In the genomic region with DNA sequence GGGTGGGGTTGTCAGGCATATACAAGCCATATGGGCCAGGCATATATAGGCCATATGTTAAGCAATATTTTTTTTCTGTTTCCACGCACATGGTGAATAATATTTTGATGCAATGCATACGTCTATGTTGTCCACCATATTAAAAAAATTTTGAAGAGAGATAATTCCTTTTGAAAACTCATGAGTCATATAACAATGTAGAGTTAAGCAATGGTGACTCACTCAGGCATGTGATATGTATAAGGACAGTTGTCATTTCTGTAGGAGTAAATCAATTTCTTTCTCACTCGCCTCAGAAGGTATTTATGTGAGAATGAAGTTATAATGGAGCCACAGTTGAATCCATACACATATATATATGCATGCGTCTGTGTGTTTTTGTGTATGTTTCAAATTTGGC, we compare ENCODE assay signal across 17 cellular contexts.
A peak's percentile ranks its signal among the peaks of the same experiment; 100 is the strongest.
DNase-seq lines count a peak whose midpoint lies in the region; ATAC-seq, FAIRE-seq and TF ChIP-seq lines count a peak whose summit lies in the region.
"Had no signal": no experiment of that assay in that cellular context is flagged by ENCODE, and none has a peak within 500 bp of the region (broad histone marks: within the 10 kb centered on the region; RNA-seq: fewer than 3 reads in every experiment).

No MANE protein-coding gene starts in this region.

- no peak for FAIRE-seq in astrocyte (lab: Jason Lieb, UNC)

- peak; percentile 54 for DNase-seq in IMR-90
- peak; percentile 47 for DNase-seq in astrocyte (ENCODE audit: low read depth)
- DNase-seq in fibroblast of the conjunctiva (ENCODE audit: low read depth): peak; percentile 5
- DNase-seq in stimulated activated naive B cell treated with anti-CD40 and anti-IgM and Interleukin-4, amounts not matched to agents 10 μg/mL and 1 μg/mL and 100 μg/mL, for 72 hours: no peak
- no peak for DNase-seq in NCI-H1105 (lab: John Stamatoyannopoulos, UW)
- DNase-seq in NCI-H524 treated with DMSO at 0.1 percent for 48 hours (lab: John Stamatoyannopoulos, UW): no peak
- DNase-seq in activated CD4-positive, alpha-beta T cell treated with anti-CD3 and anti-CD28 coated beads, Interleukin-2, amount 50 U/mL, for 48 hours: no peak
- DNase-seq: activated T-cell treated with anti-CD3 and anti-CD28 coated beads, Interleukin-2, amount 50 U/mL, for 24 hours; GF-D8; left ventricle myocardium inferior; stimulated activated naive CD8-positive, alpha-beta T cell treated with anti-CD3 and anti-CD28 coated beads, Interleukin-15, Interleukin-2, amounts not matched to agents 100 U/mL and 50 U/mL, for 24 hours had no signal

- H3K4me3 ChIP-seq in ACC112 (ENCODE audit: low read depth, low read length) (peak overlapping the region; percentile 45; the same call in 1 of the 2 replicates), IMR-90 (ENCODE audit: insufficient read depth, low read depth, low read length) (no peak overlapping the region), astrocyte (ENCODE audit: insufficient read depth, low read depth, low read length) (no peak overlapping the region)
- H3K4me3 ChIP-seq: HAP-1, left ventricle myocardium inferior, SK-N-MC, smooth muscle cell had no signal

- CTCF ChIA-PET in IMR-90 (lab: Yijun Ruan, JAX): interaction anchor here (0.6 kb wide), 1 partner anchor 475 kb away, joined by 3 read pairs; no protein-coding TSS in a partner anchor

- H3K9ac ChIP-seq in IMR-90 (ENCODE audit: low read depth, low read length) (no peak overlapping the region), astrocyte (ENCODE audit: low read length) (no peak overlapping the region)
- H3K9ac ChIP-seq: parathyroid adenoma had no signal

- no peak overlapping the region for H3K56ac ChIP-seq in IMR-90 (ENCODE audit: extremely low read depth, insufficient read depth, low read length)

- TF ChIP-seq CTCF in IMR-90 (conservative IDR thresholded peaks at IDR 0.05; ENCODE audit: low read depth, low read length) (no peak), astrocyte (IDR thresholded peaks at IDR 0.05; ENCODE audit: insufficient read depth, low read depth, low read length) (no peak)

- H4K20me1 ChIP-seq in IMR-90 (ENCODE audit: insufficient read depth, low read length) (no peaks in the 10 kb centered on the region), astrocyte (ENCODE audit: insufficient read depth, low read length) (no peaks in the 10 kb centered on the region)

- no peak overlapping the region for H3K4ac ChIP-seq in IMR-90 (ENCODE audit: low read depth, low read length)

- BruUV-seq in IMR-90 (replicated peaks; lab: Mats Ljungman, UMichigan): no TSS peak

- no peaks in the 10 kb centered on the region for H3K9me3 Mint-ChIP-seq in astrocyte (ENCODE audit: unreplicated experiment)
- no peaks in the 10 kb centered on the region for H3K9me3 Mint-ChIP-seq in stimulated activated naive B cell treated with anti-CD40 and anti-IgM and Interleukin-4, amounts not matched to agents 10 μg/mL and 1 μg/mL and 100 μg/mL, for 72 hours

- H4K5ac ChIP-seq in IMR-90 (ENCODE audit: low read depth, low read length): no peak overlapping the region

- H3K27me3 ChIP-seq in ACC112 (ENCODE audit: insufficient read depth, low read length) (no peaks in the 10 kb centered on the region), IMR-90 (ENCODE audit: control insufficient read depth, insufficient read depth, low read length) (no peaks in the 10 kb centered on the region), astrocyte (ENCODE audit: insufficient read depth, low read length) (no peaks in the 10 kb centered on the region)

- H2BK20ac ChIP-seq in IMR-90 (ENCODE audit: low read depth, low read length): no peak overlapping the region

- no peaks in the 10 kb centered on the region for H3K79me1 ChIP-seq in IMR-90 (ENCODE audit: low read depth in 1 of 2, low read length in 2 of 2)

- no peaks in the 10 kb centered on the region for H3K27me3 Mint-ChIP-seq in astrocyte (ENCODE audit: low read depth, unreplicated experiment)
- no peaks in the 10 kb centered on the region for H3K27me3 Mint-ChIP-seq in stimulated activated naive B cell treated with anti-CD40 and anti-IgM and Interleukin-4, amounts not matched to agents 10 μg/mL and 1 μg/mL and 100 μg/mL, for 72 hours
- H3K27me3 Mint-ChIP-seq: activated naive CD8-positive, alpha-beta T cell; activated T-cell treated with anti-CD3 and anti-CD28 coated beads, Interleukin-2, amount 50 U/mL, for 24 hours had no signal

- H4K91ac ChIP-seq in IMR-90 (ENCODE audit: insufficient read depth, low read depth, low read length): no peak overlapping the region

- H3K9me3 ChIP-seq in IMR-90 (ENCODE audit: control insufficient read depth, insufficient read depth, low read length) (no peaks in the 10 kb centered on the region), astrocyte (ENCODE audit: insufficient read depth, low read depth, low read length) (no peaks in the 10 kb centered on the region)
- H3K9me3 ChIP-seq: HAP-1, left ventricle myocardium inferior had no signal

- POLR2A ChIA-PET in IMR-90 (lab: Charles Lee; ENCODE audit: unreplicated experiment): no interaction called here

- no peak overlapping the region for H3K4me2 ChIP-seq in IMR-90 (ENCODE audit: low read depth, low read length)
- H3K4me2 ChIP-seq in astrocyte (ENCODE audit: low read length): no peak overlapping the region
- H3K4me2 ChIP-seq: smooth muscle cell had no signal

- H3K9me1 ChIP-seq in IMR-90 (ENCODE audit: insufficient read depth, low read length): no peaks in the 10 kb centered on the region

- H3K4me1 ChIP-seq in ACC112 (ENCODE audit: control insufficient read depth, insufficient read depth, low read length, unreplicated experiment): peaks cover 12% of the 10 kb centered on the region
- H3K4me1 ChIP-seq in IMR-90 (ENCODE audit: control insufficient read depth, insufficient read depth, low read length): no peaks in the 10 kb centered on the region
- H3K4me1 ChIP-seq in astrocyte (ENCODE audit: insufficient read depth, low read length): no peaks in the 10 kb centered on the region
- H3K4me1 ChIP-seq: left ventricle myocardium inferior, parathyroid adenoma had no signal

- no peak overlapping the region for H2AK9ac ChIP-seq in IMR-90 (replicated peaks; ENCODE audit: low read depth, low read length, poor library complexity)

- no peak for TF ChIP-seq POLR2A in IMR-90 (IDR thresholded peaks at IDR 0.05; ENCODE audit: low read depth, low read length)

- no peak overlapping the region for H2BK120ac ChIP-seq in IMR-90 (ENCODE audit: low read depth, low read length)

- intact Hi-C loops in IMR-90 (cut with micrococcal nuclease): no loop called here

- H4K8ac ChIP-seq in IMR-90 (ENCODE audit: low read depth in 2 of 2, low read length in 2 of 2): no peak overlapping the region

- no peak for ATAC-seq in IMR-90 (ENCODE audit: low read depth)
- ATAC-seq in stimulated activated naive B cell treated with anti-CD40 and anti-IgM and Interleukin-4, amounts not matched to agents 10 μg/mL and 1 μg/mL and 100 μg/mL, for 72 hours (replicated peaks): no peak
- ATAC-seq: stimulated activated naive CD8-positive, alpha-beta T cell treated with anti-CD3 and anti-CD28 coated beads, Interleukin-15, Interleukin-2, amounts not matched to agents 100 U/mL and 50 U/mL, for 24 hours had no signal

- H3K4me3 Mint-ChIP-seq in astrocyte (ENCODE audit: unreplicated experiment): no peak overlapping the region
- no peak overlapping the region for H3K4me3 Mint-ChIP-seq in stimulated activated naive B cell treated with anti-CD40 and anti-IgM and Interleukin-4, amounts not matched to agents 10 μg/mL and 1 μg/mL and 100 μg/mL, for 72 hours
- H3K4me3 Mint-ChIP-seq: activated naive CD8-positive, alpha-beta T cell; activated T-cell treated with anti-CD3 and anti-CD28 coated beads, Interleukin-2, amount 50 U/mL, for 24 hours had no signal

- H3K36me3 ChIP-seq in ACC112 (ENCODE audit: insufficient read depth, low read length): no peaks in the 10 kb centered on the region
- no peaks in the 10 kb centered on the region for H3K36me3 ChIP-seq in IMR-90 (ENCODE audit: control insufficient read depth, insufficient read depth, low read length)
- H3K36me3 ChIP-seq in astrocyte (ENCODE audit: insufficient read depth, low read length): no peaks in the 10 kb centered on the region
- H3K36me3 ChIP-seq: HAP-1, left ventricle myocardium inferior had no signal

- H3K79me2 ChIP-seq in ACC112 (ENCODE audit: control insufficient read depth, insufficient read depth, low read length, unreplicated experiment): no peaks in the 10 kb centered on the region
- no peaks in the 10 kb centered on the region for H3K79me2 ChIP-seq in astrocyte (ENCODE audit: insufficient read depth, low read length)
- H3K79me2 ChIP-seq: parathyroid adenoma had no signal

- H2AFZ ChIP-seq in ACC112 (ENCODE audit: low read length, unreplicated experiment) (peak overlapping the region; percentile 79), IMR-90 (replicated peaks; ENCODE audit: low read length, poor library complexity) (no peak overlapping the region), astrocyte (ENCODE audit: low read depth, low read length) (no peak overlapping the region)
- H2AFZ ChIP-seq: parathyroid adenoma had no signal

- no peak overlapping the region for H3K18ac ChIP-seq in IMR-90 (ENCODE audit: low read depth, low read length)

- TF ChIP-seq RAD21 in IMR-90 (IDR thresholded peaks at IDR 0.05; ENCODE audit: low read length): no peak

- H2BK5ac ChIP-seq in IMR-90 (ENCODE audit: low read depth, low read length, poor library complexity, severe bottlenecking): no peak overlapping the region

- no peaks in the 10 kb centered on the region for H3K36me3 Mint-ChIP-seq in astrocyte (ENCODE audit: low read depth, unreplicated experiment)
- no peaks in the 10 kb centered on the region for H3K36me3 Mint-ChIP-seq in stimulated activated naive B cell treated with anti-CD40 and anti-IgM and Interleukin-4, amounts not matched to agents 10 μg/mL and 1 μg/mL and 100 μg/mL, for 72 hours
- H3K36me3 Mint-ChIP-seq: activated naive CD8-positive, alpha-beta T cell had no signal

- no CpG with 5 or more reads among the region's 4 CpGs for WGBS in IMR-90 (ENCODE audit: extremely low coverage in 2 of 2, insufficient read length in 1 of 2), 2 experiments

- dilution Hi-C loops in IMR-90 (cut with HindIII; ENCODE audit: low sequenced_read_pairs, unreplicated experiment): no loop called here

- no peak overlapping the region for H2AK5ac ChIP-seq in IMR-90 (ENCODE audit: low read depth, low read length)

- no peak overlapping the region for H3K23ac ChIP-seq in IMR-90 (ENCODE audit: low read depth, low read length)

- in situ Hi-C loops in IMR-90 (cut with MboI; ENCODE audit: low sequenced_read_pairs): no loop called here

- H3K27ac Mint-ChIP-seq in astrocyte (ENCODE audit: unreplicated experiment): no peak overlapping the region
- H3K27ac Mint-ChIP-seq in stimulated activated naive B cell treated with anti-CD40 and anti-IgM and Interleukin-4, amounts not matched to agents 10 μg/mL and 1 μg/mL and 100 μg/mL, for 72 hours: no peak overlapping the region
- H3K27ac Mint-ChIP-seq: activated naive CD8-positive, alpha-beta T cell; activated T-cell treated with anti-CD3 and anti-CD28 coated beads, Interleukin-2, amount 50 U/mL, for 24 hours had no signal

- H3K4me1 Mint-ChIP-seq in astrocyte (ENCODE audit: low read depth, unreplicated experiment): peaks cover 9% of the 10 kb centered on the region
- no peaks in the 10 kb centered on the region for H3K4me1 Mint-ChIP-seq in stimulated activated naive B cell treated with anti-CD40 and anti-IgM and Interleukin-4, amounts not matched to agents 10 μg/mL and 1 μg/mL and 100 μg/mL, for 72 hours

- no peak overlapping the region for H2BK15ac ChIP-seq in IMR-90 (ENCODE audit: low read depth, low read length)

- H3K27ac ChIP-seq in ACC112 (ENCODE audit: low read depth, low read length) (peak overlapping the region; percentile 79), IMR-90 (ENCODE audit: insufficient read depth, low read length) (no peak overlapping the region), astrocyte (ENCODE audit: low read depth, low read length) (no peak overlapping the region)
- H3K27ac ChIP-seq: left ventricle myocardium inferior, parathyroid adenoma, SK-N-MC had no signal

- H3K14ac ChIP-seq in IMR-90 (replicated peaks; ENCODE audit: low read depth, low read length): no peak overlapping the region

Comparison
In these comparisons a context has a peak if more than half of its experiments do, and no peak if none do; other contexts are left out.
1. DNase-seq: peak in IMR-90 (single experiment), astrocyte (single experiment) and fibroblast of the conjunctiva (single experiment); none in stimulated activated naive B cell treated with anti-CD40 and anti-IgM and Interleukin-4, amounts not matched to agents 10 μg/mL and 1 μg/mL and 100 μg/mL, for 72 hours (single experiment), NCI-H1105 (single experiment), NCI-H524 treated with DMSO at 0.1 percent for 48 hours (single experiment) and activated CD4-positive, alpha-beta T cell treated with anti-CD3 and anti-CD28 coated beads, Interleukin-2, amount 50 U/mL, for 48 hours (0 of 2).